Comparison of ENCODE assay signal across 19 cellular contexts in the genomic region with DNA sequence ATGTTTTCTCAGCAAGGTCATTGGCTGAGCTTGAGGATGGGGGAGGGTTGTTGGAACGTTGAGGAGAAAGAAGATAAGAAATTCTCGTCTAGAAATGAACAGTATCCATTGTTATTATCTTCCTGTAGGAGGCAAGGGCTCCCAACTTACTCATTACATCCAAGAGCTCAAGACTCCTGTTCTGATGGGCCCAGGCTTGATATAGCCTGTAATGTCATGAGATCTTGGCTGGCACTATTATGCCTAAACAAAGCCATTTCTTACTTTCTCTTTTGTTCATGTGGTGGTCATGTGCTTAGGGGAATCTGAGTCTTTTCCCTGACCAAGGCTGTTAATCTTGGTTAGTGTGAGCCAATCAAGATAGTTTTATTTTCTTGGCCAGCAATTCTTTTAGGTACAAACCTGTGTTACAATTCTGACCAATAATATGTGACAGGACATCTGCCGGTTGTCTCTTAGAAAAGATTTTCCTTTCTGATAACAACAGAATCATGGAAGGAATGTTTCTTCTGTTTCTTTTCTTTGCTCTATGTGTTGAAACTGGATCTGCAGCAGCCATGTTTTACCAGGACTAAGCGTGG.
"Had no signal": no experiment of that assay in that cellular context is flagged by ENCODE, and none has a peak within 500 bp of the region (broad histone marks: within the 10 kb centered on the region; RNA-seq: fewer than 3 reads in every experiment).

No MANE protein-coding gene starts in this region.

- H3K4me1 Mint-ChIP-seq: activated CD4-positive, alpha-beta memory T cell treated with anti-CD3 and anti-CD28 coated beads, Interleukin-2, amount 10 ng/mL, durations not matched to agents 7 days and 5 days; activated CD4-positive, alpha-beta T cell treated with anti-CD3 and anti-CD28 coated beads for 36 hours; T-helper 17 cell had no signal

- H3K4me3 ChIP-seq: skin epidermis had no signal

- H3K27me3 Mint-ChIP-seq: type B pancreatic cell had no signal

- DNase-seq: activated CD4-positive, alpha-beta memory T cell treated with anti-CD3 and anti-CD28 coated beads, Interleukin-2, amount 10 ng/mL, durations not matched to agents 7 days and 5 days; activated CD4-positive, alpha-beta T cell treated with anti-CD3 and anti-CD28 coated beads for 36 hours; activated gamma-delta T cell; activated T-cell treated with anti-CD3 and anti-CD28 coated beads, Interleukin-2, amount 50 U/mL, for 24 hours; amniotic stem cell; caudate nucleus; effector CD8-positive, alpha-beta T cell; hippocampal formation; nucleus accumbens; right cardiac atrium; stimulated activated CD4-positive, alpha-beta T cell treated with anti-CD3 and anti-CD28 coated beads, Interleukin-15, amount 100 ng/mL, for 24 hours; stimulated activated CD4-positive, alpha-beta T cell treated with anti-CD3 and anti-CD28 coated beads, Interleukin-4, amount 100 ng/mL, for 24 hours; stimulated activated naive CD4-positive, alpha-beta T cell treated with Interleukin-2 at 50 U/mL for 16 hours; substantia nigra; T-helper 17 cell had no signal

- H3K27ac Mint-ChIP-seq: activated CD4-positive, alpha-beta memory T cell treated with anti-CD3 and anti-CD28 coated beads, Interleukin-2, amount 10 ng/mL, durations not matched to agents 7 days and 5 days; activated CD4-positive, alpha-beta T cell treated with anti-CD3 and anti-CD28 coated beads for 36 hours; activated naive CD4-positive, alpha-beta T cell treated with anti-CD3 and anti-CD28 coated beads, Interleukin-2, amount 50 U/mL, for 72 hours; activated T-cell treated with anti-CD3 and anti-CD28 coated beads, Interleukin-2, amount 50 U/mL, for 24 hours; natural killer cell treated with Interleukin-12 subunit alpha and Interleukin-12 subunit beta and Interleukin-15 and Interleukin-18, amount 100 ng/mL, for 72 hours; T-helper 17 cell; type B pancreatic cell had no signal

- H3K36me3 Mint-ChIP-seq: activated naive CD4-positive, alpha-beta T cell treated with anti-CD3 and anti-CD28 coated beads, Interleukin-2, amount 50 U/mL, for 72 hours; natural killer cell treated with Interleukin-12 subunit alpha and Interleukin-12 subunit beta and Interleukin-15 and Interleukin-18, amount 100 ng/mL, for 72 hours; type B pancreatic cell had no signal

- H3K4me3 Mint-ChIP-seq: activated CD4-positive, alpha-beta memory T cell treated with anti-CD3 and anti-CD28 coated beads, Interleukin-2, amount 10 ng/mL, durations not matched to agents 7 days and 5 days; activated CD4-positive, alpha-beta T cell treated with anti-CD3 and anti-CD28 coated beads for 36 hours; activated T-cell treated with anti-CD3 and anti-CD28 coated beads, Interleukin-2, amount 50 U/mL, for 24 hours; natural killer cell treated with Interleukin-12 subunit alpha and Interleukin-12 subunit beta and Interleukin-15 and Interleukin-18, amount 100 ng/mL, for 72 hours; T-helper 17 cell; type B pancreatic cell had no signal

- ATAC-seq: activated CD4-positive, alpha-beta T cell treated with anti-CD3 and anti-CD28 coated beads for 36 hours; activated naive CD4-positive, alpha-beta T cell treated with anti-CD3 and anti-CD28 coated beads, Interleukin-2, amount 50 U/mL, for 72 hours; natural killer cell treated with Interleukin-12 subunit alpha and Interleukin-12 subunit beta and Interleukin-15 and Interleukin-18, amount 100 ng/mL, for 72 hours; right cardiac atrium; T-helper 17 cell had no signal

- H3K9me3 Mint-ChIP-seq: activated CD4-positive, alpha-beta memory T cell treated with anti-CD3 and anti-CD28 coated beads, Interleukin-2, amount 10 ng/mL, durations not matched to agents 7 days and 5 days; activated naive CD4-positive, alpha-beta T cell treated with anti-CD3 and anti-CD28 coated beads, Interleukin-2, amount 50 U/mL, for 72 hours; activated T-cell treated with anti-CD3 and anti-CD28 coated beads, Interleukin-2, amount 50 U/mL, for 24 hours; natural killer cell treated with Interleukin-12 subunit alpha and Interleukin-12 subunit beta and Interleukin-15 and Interleukin-18, amount 100 ng/mL, for 72 hours; type B pancreatic cell had no signal
